In genomic region chr14:68981124-68981523, GRCh38 we compare ENCODE assay signal across 19 cellular contexts. TPM values are rescaled to one million over a fixed set of nuclear protein-coding genes. Genes with fewer than 3 reads are reported as not detected.
DNase-seq lines count a peak whose midpoint lies in the region; ATAC-seq and TF ChIP-seq lines count a peak whose summit lies in the region.
"Had no signal": no experiment of that assay in that cellular context is flagged by ENCODE, and none has a peak within 500 bp of the region (broad histone marks: within the 10 kb centered on the region; RNA-seq: fewer than 3 reads in every experiment).

No MANE protein-coding gene starts in this region.

- peak overlapping the region; percentile 34 for H2BK5ac ChIP-seq in trophoblast cell (ENCODE audit: low read depth, low read length, poor library complexity)

- no peaks in the 10 kb centered on the region for H3K27me3 ChIP-seq in CD8-positive, alpha-beta T cell (ENCODE audit: insufficient read depth, low read length)
- peaks cover 33% of the 10 kb centered on the region for H3K27me3 ChIP-seq in OCI-LY3 (ENCODE audit: low read depth, low read length)
- no peaks in the 10 kb centered on the region for H3K27me3 ChIP-seq in trophoblast cell (ENCODE audit: insufficient read depth, low read length)
- H3K27me3 ChIP-seq in SJCRH30: no peaks in the 10 kb centered on the region
- H3K27me3 ChIP-seq: adrenal gland had no signal

- H3K9ac ChIP-seq in OCI-LY3 (ENCODE audit: low read length) (no peak overlapping the region), trophoblast cell (ENCODE audit: low read length) (no peak overlapping the region)
- H3K9ac ChIP-seq: BLaER1 had no signal

- H3K4me1 Mint-ChIP-seq in CD8-positive, alpha-beta T cell (ENCODE audit: low read depth): peaks cover 40% of the 10 kb centered on the region

- peak; percentile 48 for ATAC-seq in CD8-positive, alpha-beta T cell
- ATAC-seq: natural killer cell treated with Interleukin-12 subunit alpha and Interleukin-12 subunit beta and Interleukin-15 and Interleukin-18, amount 100 ng/mL, for 72 hours had no signal

- H4K20me1 ChIP-seq in OCI-LY3 (ENCODE audit: insufficient read depth, low read length): no peaks in the 10 kb centered on the region

- H3K79me1 ChIP-seq in trophoblast cell (ENCODE audit: low read length): peaks cover 41% of the 10 kb centered on the region

- no peaks in the 10 kb centered on the region for H3K9me3 Mint-ChIP-seq in CD8-positive, alpha-beta T cell
- H3K9me3 Mint-ChIP-seq: activated CD4-positive, alpha-beta T cell treated with anti-CD3 and anti-CD28 coated beads, Interleukin-2, amount 10 ng/mL, durations not matched to agents 7 days and 5 days; natural killer cell treated with Interleukin-12 subunit alpha and Interleukin-12 subunit beta and Interleukin-15 and Interleukin-18, amount 100 ng/mL, for 72 hours had no signal

- WGBS in trophoblast cell (ENCODE audit: extremely low coverage, insufficient coverage, insufficient read length): no CpG with 5 or more reads among the region's 4 CpGs

- no peak overlapping the region for H4K12ac ChIP-seq in trophoblast cell (ENCODE audit: low read depth, low read length)

- no peaks in the 10 kb centered on the region for H3K36me3 ChIP-seq in CD8-positive, alpha-beta T cell (ENCODE audit: insufficient read depth, low read length)
- no peaks in the 10 kb centered on the region for H3K36me3 ChIP-seq in OCI-LY3 (replicated peaks; ENCODE audit: low read depth, low read length)
- peaks cover 6 to 8% of the 10 kb centered on the region in 2 experiments for H3K36me3 ChIP-seq in trophoblast cell (ENCODE audit: control insufficient read depth in 1 of 2, insufficient read depth in 2 of 2, low read length in 2 of 2)
- H3K36me3 ChIP-seq in SJCRH30: peaks cover 2% of the 10 kb centered on the region; the same call in 1 of the 2 replicates
- H3K36me3 ChIP-seq: adrenal gland, BLaER1, HAP-1 had no signal

- peak overlapping the region; percentile 46 for H3K18ac ChIP-seq in trophoblast cell (ENCODE audit: low read length)

- CTCF ChIA-PET in CD8-positive, alpha-beta T cell (lab: Charles Lee): interaction anchor here (1.1 to 2.1 kb wide), 4 partner anchors 19 to 70 kb away, joined by 3 to 8 read pairs (median 5); no protein-coding TSS in a partner anchor

- no peaks in the 10 kb centered on the region for H3K79me2 ChIP-seq in OCI-LY3 (ENCODE audit: low read length)
- peaks cover 30% of the 10 kb centered on the region for H3K79me2 ChIP-seq in trophoblast cell (ENCODE audit: control insufficient read depth, insufficient read depth, low read length, poor library complexity)

- H3K23ac ChIP-seq in trophoblast cell (ENCODE audit: low read length): no peak overlapping the region

- peak in 1 of 7 experiments; percentile 51 for DNase-seq in CD8-positive, alpha-beta T cell
- DNase-seq in epithelial cell of prostate (ENCODE audit: low read depth, low spot score) (no peak), trophoblast cell (no peak), SJCRH30 (no peak), OCI-M2 (lab: John Stamatoyannopoulos, UW; ENCODE audit: unreplicated experiment) (no peak), dedifferentiated amniotic fluid mesenchymal stem cell (ENCODE audit: extremely low spot score) (no peak), NCI-H1105 treated with DMSO at 0.1 percent for 48 hours (lab: John Stamatoyannopoulos, UW) (no peak)
- DNase-seq: activated CD4-positive, alpha-beta T cell treated with anti-CD3 and anti-CD28 coated beads, Interleukin-2, amount 10 ng/mL, durations not matched to agents 7 days and 5 days; adrenal gland; cerebellar nuclear complex; DMS53; NCI-H1694; retina; substantia nigra; T1000 had no signal

- H3K4me3 Mint-ChIP-seq in CD8-positive, alpha-beta T cell: peak overlapping the region; percentile 45
- H3K4me3 Mint-ChIP-seq: activated CD4-positive, alpha-beta T cell treated with anti-CD3 and anti-CD28 coated beads, Interleukin-2, amount 10 ng/mL, durations not matched to agents 7 days and 5 days had no signal

- peak overlapping the region; percentile 52 for H2AK5ac ChIP-seq in trophoblast cell (ENCODE audit: low read length)

- H3K14ac ChIP-seq in trophoblast cell (ENCODE audit: low read length): peak overlapping the region; percentile 28

- no peak overlapping the region for H3K27ac ChIP-seq in CD8-positive, alpha-beta T cell (ENCODE audit: low read depth, low read length)
- H3K27ac ChIP-seq in OCI-LY3 (ENCODE audit: low read length) (no peak overlapping the region), epithelial cell of prostate (peak overlapping the region; percentile 42), trophoblast cell (ENCODE audit: low read depth, low read length) (peak overlapping the region; percentile 63), SJCRH30 (no peak overlapping the region)
- H3K27ac ChIP-seq: BLaER1 had no signal

- no peaks in the 10 kb centered on the region for H3K27me3 Mint-ChIP-seq in CD8-positive, alpha-beta T cell (ENCODE audit: low read depth)

- no peak overlapping the region for H3K4ac ChIP-seq in trophoblast cell (ENCODE audit: low read depth, low read length)

- intact Hi-C loops in CD8-positive, alpha-beta T cell (cut with DNase I, micrococcal nuclease): loop anchor here in 1 of 2 experiments (1.0 to 10.0 kb wide), 2 partner anchors 70 to 114 kb away; no protein-coding TSS in a partner anchor

- H2AFZ ChIP-seq in OCI-LY3 (ENCODE audit: low read depth, low read length): no peak overlapping the region
- H2AFZ ChIP-seq in trophoblast cell (ENCODE audit: insufficient read depth, low read length, poor library complexity): peak overlapping the region; percentile 23

- H3K4me2 ChIP-seq in OCI-LY3 (ENCODE audit: low read length) (no peak overlapping the region), trophoblast cell (ENCODE audit: low read length) (peak overlapping the region; percentile 13)
- H3K4me2 ChIP-seq: BLaER1 had no signal

- H3K9me3 ChIP-seq in CD8-positive, alpha-beta T cell (ENCODE audit: low read length): no peaks in the 10 kb centered on the region
- no peaks in the 10 kb centered on the region for H3K9me3 ChIP-seq in OCI-LY3 (ENCODE audit: insufficient read depth, low read length)
- H3K9me3 ChIP-seq in trophoblast cell (ENCODE audit: insufficient read depth, low read depth, low read length): no peaks in the 10 kb centered on the region
- no peaks in the 10 kb centered on the region for H3K9me3 ChIP-seq in SJCRH30 (replicated peaks)
- H3K9me3 ChIP-seq: adrenal gland, BLaER1, HAP-1 had no signal

- peak overlapping the region; percentile 51 for H4K8ac ChIP-seq in trophoblast cell (ENCODE audit: low read depth, low read length)

- peak overlapping the region; percentile 79 for H2BK120ac ChIP-seq in trophoblast cell (ENCODE audit: insufficient read depth, low read length, poor library complexity)

- TF ChIP-seq CTCF in CD8-positive, alpha-beta T cell (IDR thresholded peaks at IDR 0.05): no peak
- TF ChIP-seq CTCF in OCI-LY3 (IDR thresholded peaks at IDR 0.05; ENCODE audit: low read depth, low read length): peak; percentile 22; the same call in 1 of the 2 replicates

- peak overlapping the region; percentile 75 for H2BK12ac ChIP-seq in trophoblast cell (ENCODE audit: low read length)

- H3K4me1 ChIP-seq in CD8-positive, alpha-beta T cell (ENCODE audit: insufficient read depth, low read length): peaks cover 27% of the 10 kb centered on the region
- H3K4me1 ChIP-seq in OCI-LY3 (ENCODE audit: low read length) (peaks cover 15% of the 10 kb centered on the region), trophoblast cell (ENCODE audit: control insufficient read depth in 1 of 2, insufficient read depth in 2 of 2, low read length in 2 of 2) (peaks cover 28% of the 10 kb centered on the region in 2 experiments), SJCRH30 (peaks cover 8% of the 10 kb centered on the region)

- peak overlapping the region; percentile 71 for H4K91ac ChIP-seq in trophoblast cell (ENCODE audit: low read depth, low read length)

- H3K27ac Mint-ChIP-seq in CD8-positive, alpha-beta T cell: peak overlapping the region; percentile 83
- H3K27ac Mint-ChIP-seq: activated CD4-positive, alpha-beta T cell treated with anti-CD3 and anti-CD28 coated beads, Interleukin-2, amount 10 ng/mL, durations not matched to agents 7 days and 5 days had no signal

- H3K36me3 Mint-ChIP-seq in CD8-positive, alpha-beta T cell: peaks cover 13% of the 10 kb centered on the region
- H3K36me3 Mint-ChIP-seq: natural killer cell treated with Interleukin-12 subunit alpha and Interleukin-12 subunit beta and Interleukin-15 and Interleukin-18, amount 100 ng/mL, for 72 hours had no signal

- no peak overlapping the region for H3K4me3 ChIP-seq in CD8-positive, alpha-beta T cell (ENCODE audit: low read depth, low read length)
- no peak overlapping the region for H3K4me3 ChIP-seq in OCI-LY3 (ENCODE audit: low read length)
- no peak overlapping the region for H3K4me3 ChIP-seq in trophoblast cell (ENCODE audit: low read depth, low read length)
- no peak overlapping the region for H3K4me3 ChIP-seq in SJCRH30
- H3K4me3 ChIP-seq: adrenal gland, BLaER1, HAP-1 had no signal

- POLR2A ChIA-PET in CD8-positive, alpha-beta T cell (lab: Charles Lee): interaction anchor here (1.9 to 2.2 kb wide), 3 partner anchors 12 to 33 kb away, joined by 5 to 10 read pairs (median 6); no protein-coding TSS in a partner anchor

RNA-seq across cellular contexts. Expression of gene ACTN1, which starts 2.0 kb away (rescaled TPM):
- 100 to 1,000 TPM; 153 to 161 TPM for total RNA-seq in CD8-positive, alpha-beta T cell
- polyA plus RNA-seq in trophoblast cell (2013): 427 and 440 TPM in 2 replicates
- total RNA-seq in SJCRH30 (2014; rRNA removed; shearing (Covaris generic)): 101 and 104 TPM in 2 replicates

Comparison
In these comparisons a context has a peak if more than half of its experiments do, and no peak if none do; other contexts are left out.
1. H3K27ac ChIP-seq: peak in epithelial cell of prostate (single experiment) and trophoblast cell (single experiment); none in CD8-positive, alpha-beta T cell (single experiment), OCI-LY3 (single experiment) and SJCRH30 (single experiment).